ENCODE assay signal across 1 cellular context in the genomic region with DNA sequence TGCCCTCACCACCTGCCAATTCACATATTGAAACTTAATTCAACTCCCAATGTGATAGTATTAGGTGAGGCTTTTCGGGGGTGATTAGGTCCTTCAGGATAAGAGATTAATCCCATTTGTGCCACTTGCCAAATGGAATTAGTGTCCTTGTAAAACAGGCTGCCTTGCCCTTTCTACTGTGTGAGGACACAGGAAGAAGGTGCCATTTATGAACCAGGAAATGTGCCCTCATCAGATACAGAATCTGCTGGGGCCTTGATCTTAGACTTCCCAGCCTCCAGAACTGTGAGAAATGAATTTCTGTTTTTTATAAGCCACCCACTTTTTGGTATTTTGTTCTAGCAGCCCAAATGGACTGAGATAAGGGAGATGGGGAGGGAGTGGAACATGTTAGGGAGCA.
TF ChIP-seq lines count a peak whose summit lies in the region.

No MANE protein-coding gene starts in this region.

TF ChIP-seq in HepG2, 621 proteins besides CTCF, POLR2A, EP300 and RAD21:
- TF ChIP-seq SIX4 (CRISPR knock-in tag; IDR thresholded peaks at IDR 0.05): no peak
- no peak for TF ChIP-seq ZNF773 (CRISPR knock-in tag; IDR thresholded peaks at IDR 0.05; ENCODE audit: borderline replicate concordance)
- TF ChIP-seq ZNF557 (CRISPR knock-in tag; IDR thresholded peaks at IDR 0.05): no peak
- TF ChIP-seq SIX1 (CRISPR knock-in tag; IDR thresholded peaks at IDR 0.05; ENCODE audit: borderline replicate concordance): no peak
- no peak for TF ChIP-seq TGIF2 (CRISPR knock-in tag; IDR thresholded peaks at IDR 0.05)
- no peak for TF ChIP-seq ZBTB46 (CRISPR knock-in tag; IDR thresholded peaks at IDR 0.05; ENCODE audit: borderline replicate concordance)
- no peak for TF ChIP-seq MTF2 (CRISPR knock-in tag; IDR thresholded peaks at IDR 0.05; ENCODE audit: borderline replicate concordance)
- TF ChIP-seq, protein P1, sequence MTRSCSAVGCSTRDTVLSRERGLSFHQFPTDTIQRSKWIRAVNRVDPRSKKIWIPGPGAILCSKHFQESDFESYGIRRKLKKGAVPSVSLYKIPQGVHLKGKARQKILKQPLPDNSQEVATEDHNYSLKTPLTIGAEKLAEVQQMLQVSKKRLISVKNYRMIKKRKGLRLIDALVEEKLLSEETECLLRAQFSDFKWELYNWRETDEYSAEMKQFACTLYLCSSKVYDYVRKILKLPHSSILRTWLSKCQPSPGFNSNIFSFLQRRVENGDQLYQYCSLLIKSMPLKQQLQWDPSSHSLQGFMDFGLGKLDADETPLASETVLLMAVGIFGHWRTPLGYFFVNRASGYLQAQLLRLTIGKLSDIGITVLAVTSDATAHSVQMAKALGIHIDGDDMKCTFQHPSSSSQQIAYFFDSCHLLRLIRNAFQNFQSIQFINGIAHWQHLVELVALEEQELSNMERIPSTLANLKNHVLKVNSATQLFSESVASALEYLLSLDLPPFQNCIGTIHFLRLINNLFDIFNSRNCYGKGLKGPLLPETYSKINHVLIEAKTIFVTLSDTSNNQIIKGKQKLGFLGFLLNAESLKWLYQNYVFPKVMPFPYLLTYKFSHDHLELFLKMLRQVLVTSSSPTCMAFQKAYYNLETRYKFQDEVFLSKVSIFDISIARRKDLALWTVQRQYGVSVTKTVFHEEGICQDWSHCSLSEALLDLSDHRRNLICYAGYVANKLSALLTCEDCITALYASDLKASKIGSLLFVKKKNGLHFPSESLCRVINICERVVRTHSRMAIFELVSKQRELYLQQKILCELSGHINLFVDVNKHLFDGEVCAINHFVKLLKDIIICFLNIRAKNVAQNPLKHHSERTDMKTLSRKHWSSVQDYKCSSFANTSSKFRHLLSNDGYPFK (CRISPR knock-in tag; IDR thresholded peaks at IDR 0.05; ENCODE audit: borderline replicate concordance): no peak
- TF ChIP-seq ZSCAN9 (CRISPR knock-in tag; IDR thresholded peaks at IDR 0.05; ENCODE audit: borderline replicate concordance): no peak
TF ChIP-seq in HepG2: peak in this region for 0.
